ENCODE assay signal across 1 cellular context in genomic region chr17:55750750-55751641, GRCh38.
TF ChIP-seq lines count a peak whose summit lies in the region.

Gene PCTP (plus strand): TSS chr17:55751051. CDS start chr17:55751104, 53 bp downstream.

TF ChIP-seq in HepG2, 621 proteins besides CTCF, POLR2A, EP300 and RAD21 (continued from another document and continues in another):
- peak; percentile 98 for TF ChIP-seq ZNF574 (CRISPR knock-in tag; IDR thresholded peaks at IDR 0.05)
- TF ChIP-seq RNF2 (conservative IDR thresholded peaks at IDR 0.05; ENCODE audit: low read depth), result 0 out of 2 replicates have a peak, but pooled peaks have one; percentile 40
- peak; percentile 92 for TF ChIP-seq ZNF607 (CRISPR knock-in tag; IDR thresholded peaks at IDR 0.05; ENCODE audit: borderline replicate concordance)
- TF ChIP-seq ZNF570 (CRISPR knock-in tag; IDR thresholded peaks at IDR 0.05; ENCODE audit: borderline replicate concordance), result no peak
- no peak; the same call in 1 of the 2 replicates for TF ChIP-seq RFX3 (CRISPR knock-in tag; IDR thresholded peaks at IDR 0.05)
- no peak for TF ChIP-seq NFE2 (CRISPR knock-in tag; IDR thresholded peaks at IDR 0.05)
- peak; percentile 92; the same call in 1 of the 2 replicates for TF ChIP-seq ZNF564 (CRISPR knock-in tag; IDR thresholded peaks at IDR 0.05)
- no peak for TF ChIP-seq MBNL3 (CRISPR knock-in tag; conservative IDR thresholded peaks at IDR 0.05)
- 0 out of 2 replicates have a peak, but pooled peaks have one; percentile 61 for TF ChIP-seq ZBTB1 (CRISPR knock-in tag; IDR thresholded peaks at IDR 0.05; ENCODE audit: borderline replicate concordance)
- no peak for TF ChIP-seq ZNF260 (CRISPR knock-in tag; IDR thresholded peaks at IDR 0.05; ENCODE audit: borderline replicate concordance, low read depth)
- TF ChIP-seq ZBTB43 (CRISPR knock-in tag; conservative IDR thresholded peaks at IDR 0.05), result peak; percentile 75; the same call in 1 of the 2 replicates
- TF ChIP-seq MTERF4 (CRISPR knock-in tag; IDR thresholded peaks at IDR 0.05), result peak; percentile 83; the same call in 1 of the 2 replicates
- peak; percentile 92 for TF ChIP-seq XRCC5 (optimal IDR thresholded peaks at IDR 0.05; ENCODE audit: low read length)
- 0 out of 2 replicates have a peak, but pooled peaks have one; percentile 78 for TF ChIP-seq ZNF850 (CRISPR knock-in tag; conservative IDR thresholded peaks at IDR 0.05)
- TF ChIP-seq ZFP62 (CRISPR knock-in tag; IDR thresholded peaks at IDR 0.05), result no peak
- peak; percentile 91 for TF ChIP-seq ZNF781 (CRISPR knock-in tag; IDR thresholded peaks at IDR 0.05; ENCODE audit: borderline replicate concordance, not compliant biosample characterization)
- no peak for TF ChIP-seq GTF3A (CRISPR knock-in tag; conservative IDR thresholded peaks at IDR 0.05)
- TF ChIP-seq JUND (CRISPR knock-in tag; IDR thresholded peaks at IDR 0.05), result no peak; the same call in 1 of the 2 replicates
- TF ChIP-seq, protein P1, sequence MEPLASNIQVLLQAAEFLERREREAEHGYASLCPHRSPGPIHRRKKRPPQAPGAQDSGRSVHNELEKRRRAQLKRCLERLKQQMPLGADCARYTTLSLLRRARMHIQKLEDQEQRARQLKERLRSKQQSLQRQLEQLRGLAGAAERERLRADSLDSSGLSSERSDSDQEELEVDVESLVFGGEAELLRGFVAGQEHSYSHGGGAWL (CRISPR knock-in tag; IDR thresholded peaks at IDR 0.05), result peak; percentile 92
- no peak for TF ChIP-seq TBL1XR1 (IDR thresholded peaks at IDR 0.05; ENCODE audit: borderline replicate concordance, low read length, partially characterized antibody)
- TF ChIP-seq ONECUT2 (CRISPR knock-in tag; IDR thresholded peaks at IDR 0.05), result 0 out of 2 replicates have a peak, but pooled peaks have one; percentile 43
- peak; percentile 71 for TF ChIP-seq MXD1 (CRISPR knock-in tag; IDR thresholded peaks at IDR 0.05)
- no peak for TF ChIP-seq SOX6 (IDR thresholded peaks at IDR 0.05)
- TF ChIP-seq SOX6 (CRISPR knock-in tag; IDR thresholded peaks at IDR 0.05), result peak; percentile 79
- no peak for TF ChIP-seq ZFYVE20 (CRISPR knock-in tag; IDR thresholded peaks at IDR 0.05; ENCODE audit: borderline replicate concordance, low read depth)
- peak; percentile 93 for TF ChIP-seq ZNF225 (CRISPR knock-in tag; IDR thresholded peaks at IDR 0.05)
- no peak; the same call in 1 of the 2 replicates for TF ChIP-seq ZNF235 (CRISPR knock-in tag; IDR thresholded peaks at IDR 0.05; ENCODE audit: borderline replicate concordance)
- TF ChIP-seq, protein P2, sequence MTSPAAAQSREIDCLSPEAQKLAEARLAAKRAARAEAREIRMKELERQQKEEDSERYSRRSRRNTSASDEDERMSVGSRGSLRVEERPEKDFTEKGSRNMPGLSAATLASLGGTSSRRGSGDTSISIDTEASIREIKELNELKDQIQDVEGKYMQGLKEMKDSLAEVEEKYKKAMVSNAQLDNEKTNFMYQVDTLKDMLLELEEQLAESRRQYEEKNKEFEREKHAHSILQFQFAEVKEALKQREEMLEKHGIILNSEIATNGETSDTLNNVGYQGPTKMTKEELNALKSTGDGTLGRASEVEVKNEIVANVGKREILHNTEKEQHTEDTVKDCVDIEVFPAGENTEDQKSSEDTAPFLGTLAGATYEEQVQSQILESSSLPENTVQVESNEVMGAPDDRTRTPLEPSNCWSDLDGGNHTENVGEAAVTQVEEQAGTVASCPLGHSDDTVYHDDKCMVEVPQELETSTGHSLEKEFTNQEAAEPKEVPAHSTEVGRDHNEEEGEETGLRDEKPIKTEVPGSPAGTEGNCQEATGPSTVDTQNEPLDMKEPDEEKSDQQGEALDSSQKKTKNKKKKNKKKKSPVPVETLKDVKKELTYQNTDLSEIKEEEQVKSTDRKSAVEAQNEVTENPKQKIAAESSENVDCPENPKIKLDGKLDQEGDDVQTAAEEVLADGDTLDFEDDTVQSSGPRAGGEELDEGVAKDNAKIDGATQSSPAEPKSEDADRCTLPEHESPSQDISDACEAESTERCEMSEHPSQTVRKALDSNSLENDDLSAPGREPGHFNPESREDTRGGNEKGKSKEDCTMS (CRISPR knock-in tag; conservative IDR thresholded peaks at IDR 0.05), result 0 out of 2 replicates have a peak, but pooled peaks have one; percentile 26
- TF ChIP-seq IKZF4 (CRISPR knock-in tag; IDR thresholded peaks at IDR 0.05; ENCODE audit: borderline replicate concordance, low read depth, not compliant biosample characterization), result peak; percentile 96
- 0 out of 2 replicates have a peak, but pooled peaks have one; percentile 79 for TF ChIP-seq ZSCAN12 (CRISPR knock-in tag; IDR thresholded peaks at IDR 0.05)
- TF ChIP-seq, protein P3, sequence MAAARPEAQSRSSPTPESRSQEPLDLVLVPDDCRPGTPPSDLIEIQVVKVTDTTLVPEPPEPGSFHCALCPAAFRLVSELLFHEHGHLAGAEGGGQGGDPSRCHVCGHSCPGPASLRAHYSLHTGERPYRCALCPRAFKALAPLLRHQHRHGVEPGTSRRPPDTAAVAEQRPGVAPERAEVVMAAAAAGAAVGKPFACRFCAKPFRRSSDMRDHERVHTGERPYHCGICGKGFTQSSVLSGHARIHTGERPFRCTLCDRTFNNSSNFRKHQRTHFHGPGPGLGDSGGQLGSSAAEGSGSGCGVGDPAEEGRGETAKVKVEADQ (CRISPR knock-in tag; IDR thresholded peaks at IDR 0.05; ENCODE audit: borderline replicate concordance), result peak; percentile 73; the same call in 1 of the 2 replicates
- peak; percentile 65 for TF ChIP-seq SP5 (CRISPR knock-in tag; IDR thresholded peaks at IDR 0.05; ENCODE audit: borderline replicate concordance, low read depth)
- TF ChIP-seq, protein P4, sequence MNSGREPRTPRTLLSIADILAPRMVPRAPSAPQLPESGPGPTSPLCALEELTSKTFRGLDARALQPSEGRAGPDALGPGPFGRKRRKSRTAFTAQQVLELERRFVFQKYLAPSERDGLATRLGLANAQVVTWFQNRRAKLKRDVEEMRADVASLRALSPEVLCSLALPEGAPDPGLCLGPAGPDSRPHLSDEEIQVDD (CRISPR knock-in tag; IDR thresholded peaks at IDR 0.05; ENCODE audit: borderline replicate concordance), result peak; percentile 78; the same call in 1 of the 2 replicates
- TF ChIP-seq, protein P5, sequence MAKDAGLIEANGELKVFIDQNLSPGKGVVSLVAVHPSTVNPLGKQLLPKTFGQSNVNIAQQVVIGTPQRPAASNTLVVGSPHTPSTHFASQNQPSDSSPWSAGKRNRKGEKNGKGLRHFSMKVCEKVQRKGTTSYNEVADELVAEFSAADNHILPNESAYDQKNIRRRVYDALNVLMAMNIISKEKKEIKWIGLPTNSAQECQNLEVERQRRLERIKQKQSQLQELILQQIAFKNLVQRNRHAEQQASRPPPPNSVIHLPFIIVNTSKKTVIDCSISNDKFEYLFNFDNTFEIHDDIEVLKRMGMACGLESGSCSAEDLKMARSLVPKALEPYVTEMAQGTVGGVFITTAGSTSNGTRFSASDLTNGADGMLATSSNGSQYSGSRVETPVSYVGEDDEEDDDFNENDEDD (CRISPR knock-in tag; IDR thresholded peaks at IDR 0.05; ENCODE audit: borderline replicate concordance), result 0 out of 2 replicates have a peak, but pooled peaks have one; percentile 7
- TF ChIP-seq NFE2L1 (CRISPR knock-in tag; IDR thresholded peaks at IDR 0.05; ENCODE audit: borderline replicate concordance), result no peak
- peak; percentile 81; the same call in 1 of the 2 replicates for TF ChIP-seq MED13 (CRISPR knock-in tag; IDR thresholded peaks at IDR 0.05)
- peak; percentile 76 for TF ChIP-seq AGO2 (optimal IDR thresholded peaks at IDR 0.05; ENCODE audit: low read depth, low read length)
- TF ChIP-seq NFATC3 (CRISPR knock-in tag; IDR thresholded peaks at IDR 0.05), result peak; percentile 47; the same call in 1 of the 2 replicates
- TF ChIP-seq ZNF292 (CRISPR knock-in tag; IDR thresholded peaks at IDR 0.05; ENCODE audit: borderline replicate concordance, low read depth), result 0 out of 2 replicates have a peak, but pooled peaks have one; percentile 22
- peak; percentile 38; the same call in 1 of the 2 replicates for TF ChIP-seq SIN3A (IDR thresholded peaks at IDR 0.05; ENCODE audit: borderline replicate concordance, low read depth, low read length)
- 0 out of 2 replicates have a peak, but pooled peaks have one; percentile 55 for TF ChIP-seq ELF4 (CRISPR knock-in tag; IDR thresholded peaks at IDR 0.05; ENCODE audit: borderline replicate concordance)
- TF ChIP-seq, protein P6, sequence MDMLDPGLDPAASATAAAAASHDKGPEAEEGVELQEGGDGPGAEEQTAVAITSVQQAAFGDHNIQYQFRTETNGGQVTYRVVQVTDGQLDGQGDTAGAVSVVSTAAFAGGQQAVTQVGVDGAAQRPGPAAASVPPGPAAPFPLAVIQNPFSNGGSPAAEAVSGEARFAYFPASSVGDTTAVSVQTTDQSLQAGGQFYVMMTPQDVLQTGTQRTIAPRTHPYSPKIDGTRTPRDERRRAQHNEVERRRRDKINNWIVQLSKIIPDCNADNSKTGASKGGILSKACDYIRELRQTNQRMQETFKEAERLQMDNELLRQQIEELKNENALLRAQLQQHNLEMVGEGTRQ (IDR thresholded peaks at IDR 0.05; ENCODE audit: low read depth, low read length), result no peak
- TF ChIP-seq, protein P6 (CRISPR knock-in tag; IDR thresholded peaks at IDR 0.05; ENCODE audit: borderline replicate concordance), result no peak
- TF ChIP-seq, protein P7, sequence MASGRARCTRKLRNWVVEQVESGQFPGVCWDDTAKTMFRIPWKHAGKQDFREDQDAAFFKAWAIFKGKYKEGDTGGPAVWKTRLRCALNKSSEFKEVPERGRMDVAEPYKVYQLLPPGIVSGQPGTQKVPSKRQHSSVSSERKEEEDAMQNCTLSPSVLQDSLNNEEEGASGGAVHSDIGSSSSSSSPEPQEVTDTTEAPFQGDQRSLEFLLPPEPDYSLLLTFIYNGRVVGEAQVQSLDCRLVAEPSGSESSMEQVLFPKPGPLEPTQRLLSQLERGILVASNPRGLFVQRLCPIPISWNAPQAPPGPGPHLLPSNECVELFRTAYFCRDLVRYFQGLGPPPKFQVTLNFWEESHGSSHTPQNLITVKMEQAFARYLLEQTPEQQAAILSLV (CRISPR knock-in tag; IDR thresholded peaks at IDR 0.05; ENCODE audit: borderline replicate concordance), result peak; percentile 63; the same call in 1 of the 2 replicates
- peak; percentile 90 for TF ChIP-seq ETV5 (CRISPR knock-in tag; IDR thresholded peaks at IDR 0.05; ENCODE audit: borderline replicate concordance)
- TF ChIP-seq HIVEP1 (CRISPR knock-in tag; IDR thresholded peaks at IDR 0.05), result peak; percentile 97
- peak; percentile 86; the same call in 1 of the 2 replicates for TF ChIP-seq ARHGAP35 (CRISPR knock-in tag; IDR thresholded peaks at IDR 0.05; ENCODE audit: borderline replicate concordance)
- TF ChIP-seq, protein P8, sequence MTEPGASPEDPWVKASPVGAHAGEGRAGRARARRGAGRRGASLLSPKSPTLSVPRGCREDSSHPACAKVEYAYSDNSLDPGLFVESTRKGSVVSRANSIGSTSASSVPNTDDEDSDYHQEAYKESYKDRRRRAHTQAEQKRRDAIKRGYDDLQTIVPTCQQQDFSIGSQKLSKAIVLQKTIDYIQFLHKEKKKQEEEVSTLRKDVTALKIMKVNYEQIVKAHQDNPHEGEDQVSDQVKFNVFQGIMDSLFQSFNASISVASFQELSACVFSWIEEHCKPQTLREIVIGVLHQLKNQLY (CRISPR knock-in tag; IDR thresholded peaks at IDR 0.05), result 0 out of 2 replicates have a peak, but pooled peaks have one; percentile 30
- TF ChIP-seq AGO1 (IDR thresholded peaks at IDR 0.05; ENCODE audit: low read depth, low read length, poor library complexity, severe bottlenecking), result peak; percentile 66
- TF ChIP-seq MTA1 (CRISPR knock-in tag; IDR thresholded peaks at IDR 0.05; ENCODE audit: borderline replicate concordance), result peak; percentile 68; the same call in 1 of the 2 replicates
